ENCODE assay signal across 10 cellular contexts in the genomic region with DNA sequence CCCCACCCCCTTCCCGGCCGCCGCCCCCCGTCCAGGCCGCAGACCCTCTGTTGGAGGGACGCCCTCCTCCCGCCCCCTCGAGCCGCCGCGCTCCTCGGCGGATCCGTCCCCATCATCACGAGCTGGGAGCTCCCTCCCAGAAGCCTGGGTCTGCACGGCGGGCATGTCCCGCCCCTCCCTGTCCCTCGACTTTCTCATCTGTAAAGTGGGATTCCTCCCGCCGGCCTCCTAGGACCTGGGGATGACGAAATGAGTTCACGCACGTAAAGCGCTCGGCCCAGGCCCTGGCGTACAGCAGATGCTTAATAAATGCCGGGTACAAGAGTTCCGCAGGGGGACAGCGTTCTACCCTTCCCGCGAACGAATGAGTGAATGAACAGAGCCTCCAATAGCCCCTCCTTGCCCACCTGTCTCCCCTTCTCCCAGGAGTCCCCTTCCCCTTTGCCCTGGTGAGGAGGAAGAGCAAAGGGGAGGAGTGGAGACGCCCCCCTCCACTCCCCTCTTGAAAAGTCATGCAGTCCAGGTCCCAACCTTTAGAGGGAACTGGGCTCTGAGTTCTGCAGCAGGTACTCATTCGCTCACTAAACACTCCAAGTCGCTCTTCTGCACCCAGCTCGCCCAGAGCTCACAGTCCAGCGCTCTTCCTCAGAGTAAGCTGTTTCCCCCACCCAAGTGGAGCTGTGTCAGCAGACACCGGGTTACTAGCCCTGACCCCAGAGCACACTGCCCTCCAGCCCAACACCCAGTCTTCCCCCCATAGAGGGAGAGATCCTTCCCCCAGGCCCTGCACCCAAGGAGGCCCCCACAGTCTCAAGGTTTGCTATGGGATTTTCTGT. TPM values are rescaled to one million over a fixed set of nuclear protein-coding genes. Genes with fewer than 3 reads are reported as not detected.
A peak's percentile ranks its signal among the peaks of the same experiment; 100 is the strongest.
DNase-seq lines count a peak whose midpoint lies in the region; ATAC-seq and TF ChIP-seq lines count a peak whose summit lies in the region.
"Had no signal": no experiment of that assay in that cellular context is flagged by ENCODE, and none has a peak within 500 bp of the region (broad histone marks: within the 10 kb centered on the region; RNA-seq: fewer than 3 reads in every experiment).

No MANE protein-coding gene starts in this region.

- H3K9me3 Mint-ChIP-seq in naive thymus-derived CD4-positive, alpha-beta T cell: peaks cover 0 to 4% (median 0%) of the 10 kb centered on the region in 11 donors

- H3K4me3 Mint-ChIP-seq in naive thymus-derived CD4-positive, alpha-beta T cell: peak overlapping the region; percentile 48 to 90 (median 77)

- peak overlapping the region in 3 of 9 donors; percentile 34 to 65 (median 53) for H3K27ac Mint-ChIP-seq in naive thymus-derived CD4-positive, alpha-beta T cell

- H3K4me3 ChIP-seq in heart right ventricle (peak overlapping the region in 8 of 10 donors; percentile 16 to 57 (median 29)), breast epithelium (peak overlapping the region; percentile 38 to 75 (median 58)), vagina (peak overlapping the region; percentile 43 to 55)
- no peak overlapping the region for H3K4me3 ChIP-seq in naive thymus-derived CD4-positive, alpha-beta T cell (ENCODE audit: low read length)

- peaks cover 0 to 45% (median 8%) of the 10 kb centered on the region in 5 donors for H3K27me3 Mint-ChIP-seq in naive thymus-derived CD4-positive, alpha-beta T cell

- H3K27me3 ChIP-seq in heart right ventricle (peaks cover 0 to 44% (median 10%) of the 10 kb centered on the region in 7 donors), breast epithelium (no peaks in the 10 kb centered on the region), vagina (no peaks in the 10 kb centered on the region)
- no peaks in the 10 kb centered on the region for H3K27me3 ChIP-seq in naive thymus-derived CD4-positive, alpha-beta T cell (ENCODE audit: control insufficient read depth in 2 of 2, insufficient read depth in 2 of 2, low read length in 2 of 2)

- TF ChIP-seq CTCF in heart right ventricle (IDR thresholded peaks at IDR 0.05) (no peak), breast epithelium (IDR thresholded peaks at IDR 0.05) (no peak), vagina (IDR thresholded peaks at IDR 0.05) (no peak)

- H3K27ac ChIP-seq in heart right ventricle (no peak overlapping the region), breast epithelium (peak overlapping the region; percentile 56 to 79), vagina (no peak overlapping the region)
- H3K27ac ChIP-seq in naive thymus-derived CD4-positive, alpha-beta T cell (ENCODE audit: low read depth, low read length): no peak overlapping the region

- H3K4me1 ChIP-seq in heart right ventricle: peaks cover 6 to 8% (median 7%) of the 10 kb centered on the region in 9 donors
- H3K4me1 ChIP-seq in breast epithelium: peaks cover 5 to 6% of the 10 kb centered on the region in 2 donors
- peaks cover 5 to 12% of the 10 kb centered on the region in 2 donors for H3K4me1 ChIP-seq in naive thymus-derived CD4-positive, alpha-beta T cell (ENCODE audit: control insufficient read depth in 2 of 2, insufficient read depth in 2 of 2, low read length in 2 of 2)
- H3K4me1 ChIP-seq in vagina: peaks cover 15% of the 10 kb centered on the region

- TF ChIP-seq POLR2A in breast epithelium (IDR thresholded peaks at IDR 0.05) (no peak), vagina (IDR thresholded peaks at IDR 0.05) (no peak)

- no peaks in the 10 kb centered on the region for H3K36me3 ChIP-seq in heart right ventricle
- no peaks in the 10 kb centered on the region for H3K36me3 ChIP-seq in breast epithelium
- H3K36me3 ChIP-seq in naive thymus-derived CD4-positive, alpha-beta T cell (ENCODE audit: control insufficient read depth in 2 of 3, insufficient read depth in 3 of 3, low read length in 3 of 3): no peaks in the 10 kb centered on the region
- no peaks in the 10 kb centered on the region for H3K36me3 ChIP-seq in vagina

- POLR2A ChIA-PET in naive thymus-derived CD4-positive, alpha-beta T cell (lab: Charles Lee): no interaction called here

- intact Hi-C loops in heart right ventricle (cut with DNase I) (loop anchor here in 7 of 10 donors (5.0 to 10.0 kb wide), 7 partner anchors 78 to 418 kb away; a partner anchor contains a TSS), left ventricle myocardium superior (cut with micrococcal nuclease) (no loop called here), breast epithelium (cut with DNase I; ENCODE audit: low total_unique reads) (loop anchor here (5.0 kb wide), 1 partner anchor 970 kb away; no protein-coding TSS in a partner anchor), vagina (cut with DNase I) (no loop called here)
- intact Hi-C loops in naive thymus-derived CD4-positive, alpha-beta T cell (cut with micrococcal nuclease): loop anchor here in 1 of 2 donors (10.0 kb wide), 1 partner anchor 418 kb away; no protein-coding TSS in a partner anchor

- no peaks in the 10 kb centered on the region for H3K36me3 Mint-ChIP-seq in naive thymus-derived CD4-positive, alpha-beta T cell

- CTCF ChIA-PET in naive thymus-derived CD4-positive, alpha-beta T cell (lab: Charles Lee): no interaction called here

- H3K4me1 Mint-ChIP-seq in naive thymus-derived CD4-positive, alpha-beta T cell: peaks cover 8 to 17% (median 14%) of the 10 kb centered on the region in 7 donors

- DNase-seq in heart right ventricle (no peak), left ventricle myocardium superior (no peak), breast epithelium (ENCODE audit: low spot score in 2 of 2) (no peak), vagina (ENCODE audit: extremely low spot score in 2 of 2) (no peak)
- peak in 1 of 9 donors; percentile 5 for DNase-seq in naive thymus-derived CD4-positive, alpha-beta T cell
- no peak for DNase-seq in NK-92 treated with Interleukin-12 subunit alpha and Interleukin-12 subunit beta, amount 100 ng/mL, for 24 hours (lab: John Stamatoyannopoulos, UW)
- DNase-seq: foreskin melanocyte, NCI-H1436 treated with DMSO at 0.1 percent for 48 hours had no signal

- H3K9me3 ChIP-seq in heart right ventricle: no peaks in the 10 kb centered on the region
- H3K9me3 ChIP-seq in breast epithelium: no peaks in the 10 kb centered on the region
- no peaks in the 10 kb centered on the region for H3K9me3 ChIP-seq in naive thymus-derived CD4-positive, alpha-beta T cell (ENCODE audit: control insufficient read depth in 2 of 3, low read length in 3 of 3)
- H3K9me3 ChIP-seq in vagina: no peaks in the 10 kb centered on the region

- WGBS in heart right ventricle, 2 donors: 16 to 26% methylated on average over 38 to 39 of the region's 39 CpGs

- ATAC-seq in heart right ventricle (no peak), left ventricle myocardium superior (no peak), GM19467 (IDR thresholded peaks at IDR 0.05; ENCODE audit: unreplicated experiment) (no peak), HG02678 (IDR thresholded peaks at IDR 0.05; ENCODE audit: unreplicated experiment) (no peak)
- ATAC-seq in naive thymus-derived CD4-positive, alpha-beta T cell: peak; percentile 6

RNA-seq across cellular contexts. Expression of a gene that starts 16.8 kb away (rescaled TPM):
- total RNA-seq in heart right ventricle (1 to 10 TPM; 2.3 to 5.6 (median 4.0) TPM), left ventricle myocardium superior (3.4 TPM), breast epithelium (1 to 10 TPM in 2 of 3 donors, under 1 TPM in 1; 0.32 to 7.2 (median 6.0) TPM), vagina (1.2 TPM)
- polyA plus RNA-seq in heart right ventricle: 1 to 10 TPM in 1 of 2 donors, under 1 TPM in 1; 0.42 to 5.9 TPM
- 1 to 10 TPM in 1 of 5 experiments, under 1 TPM in 3, not detected in 1; 0.16 to 1.4 (median 0.42) TPM for total RNA-seq in naive thymus-derived CD4-positive, alpha-beta T cell
- polyA plus RNA-seq in naive thymus-derived CD4-positive, alpha-beta T cell: not detected

Comparison
In these comparisons a context has a peak if more than half of its experiments do, and no peak if none do; other contexts are left out.
1. intact Hi-C loops: an anchor here in heart right ventricle (5.0 to 10.0 kb wide) and breast epithelium (5.0 kb wide); none called in left ventricle myocardium superior and vagina.
2. H3K27ac ChIP-seq: peak in breast epithelium (2 of 2); none in heart right ventricle (0 of 10), naive thymus-derived CD4-positive, alpha-beta T cell (single experiment) and vagina (single experiment).